1 cellular context compared by ENCODE assay signal in genomic region chr1:181142096-181143043, GRCh38.
TF ChIP-seq lines count a peak whose summit lies in the region.

No MANE protein-coding gene starts in this region.

TF ChIP-seq in HepG2, 621 proteins besides CTCF, POLR2A, EP300 and RAD21 (continued from another document and continues in another):
- TF ChIP-seq ZNF800 (CRISPR knock-in tag; IDR thresholded peaks at IDR 0.05) (0 out of 2 replicates have a peak, but pooled peaks have one; percentile 41), KLF11 (CRISPR knock-in tag; IDR thresholded peaks at IDR 0.05) (0 out of 2 replicates have a peak, but pooled peaks have one; percentile 33), ZNF687 (CRISPR knock-in tag; IDR thresholded peaks at IDR 0.05) (peak; percentile 69), ATF6 (CRISPR knock-in tag; conservative IDR thresholded peaks at IDR 0.05) (no peak), ZFX (CRISPR knock-in tag; IDR thresholded peaks at IDR 0.05; ENCODE audit: low read depth) (peak; percentile 36; the same call in 1 of the 2 replicates), AGO1 (IDR thresholded peaks at IDR 0.05; ENCODE audit: low read depth, low read length, poor library complexity, severe bottlenecking) (no peak), ZNF891 (CRISPR knock-in tag; IDR thresholded peaks at IDR 0.05) (peak; percentile 36; the same call in 1 of the 2 replicates), RXRA (CRISPR knock-in tag; IDR thresholded peaks at IDR 0.05) (peak; percentile 54; the same call in 1 of the 2 replicates), HOXA3 (CRISPR knock-in tag; IDR thresholded peaks at IDR 0.05) (0 out of 2 replicates have a peak, but pooled peaks have one; percentile 34), CENPX (CRISPR knock-in tag; IDR thresholded peaks at IDR 0.05) (no peak), ZNF550 (CRISPR knock-in tag; IDR thresholded peaks at IDR 0.05; ENCODE audit: borderline replicate concordance) (no peak), PRDM15 (CRISPR knock-in tag; IDR thresholded peaks at IDR 0.05) (no peak), NFE2L2 (IDR thresholded peaks at IDR 0.05; ENCODE audit: low read length) (no peak), ZNF607 (CRISPR knock-in tag; IDR thresholded peaks at IDR 0.05; ENCODE audit: borderline replicate concordance) (0 out of 2 replicates have a peak, but pooled peaks have one; percentile 38), PPARG (CRISPR knock-in tag; conservative IDR thresholded peaks at IDR 0.05) (0 out of 2 replicates have a peak, but pooled peaks have one; percentile 19), SMC3 (IDR thresholded peaks at IDR 0.05; ENCODE audit: low read length) (peak; percentile 89), ZNF230 (CRISPR knock-in tag; IDR thresholded peaks at IDR 0.05) (no peak), MIXL1 (CRISPR knock-in tag; IDR thresholded peaks at IDR 0.05) (peak; percentile 39; the same call in 1 of the 2 replicates), KLF16 (CRISPR knock-in tag; IDR thresholded peaks at IDR 0.05) (0 out of 4 replicates have a peak, but pooled peaks of 1 of the 2 experiments have one; percentile 45), FOSL2 (CRISPR knock-in tag; IDR thresholded peaks at IDR 0.05) (peak; percentile 65), CBX5 (CRISPR knock-in tag; IDR thresholded peaks at IDR 0.05; ENCODE audit: borderline replicate concordance) (peak; percentile 83; the same call in 1 of the 2 replicates), IRF9 (CRISPR knock-in tag; IDR thresholded peaks at IDR 0.05; ENCODE audit: borderline replicate concordance) (0 out of 2 replicates have a peak, but pooled peaks have one; percentile 27), MXD1 (CRISPR knock-in tag; IDR thresholded peaks at IDR 0.05) (no peak), ZNF121 (CRISPR knock-in tag; IDR thresholded peaks at IDR 0.05) (peak; percentile 97), ZXDC (CRISPR knock-in tag; IDR thresholded peaks at IDR 0.05) (peak; percentile 71; the same call in 1 of the 2 replicates), GPBP1L1 (CRISPR knock-in tag; IDR thresholded peaks at IDR 0.05) (no peak), PRDM10 (CRISPR knock-in tag; IDR thresholded peaks at IDR 0.05; ENCODE audit: low read depth) (no peak), RBM39 (IDR thresholded peaks at IDR 0.05; ENCODE audit: low read depth, low read length, poor library complexity, severe bottlenecking) (peak; percentile 54), ZNF256 (CRISPR knock-in tag; conservative IDR thresholded peaks at IDR 0.05) (no peak), NONO (IDR thresholded peaks at IDR 0.05) (no peak), NONO (CRISPR knock-in tag; conservative IDR thresholded peaks at IDR 0.05) (no peak), MIER2 (CRISPR knock-in tag; IDR thresholded peaks at IDR 0.05) (peak; percentile 63), KAT7 (CRISPR knock-in tag; IDR thresholded peaks at IDR 0.05; ENCODE audit: borderline replicate concordance) (peak; percentile 48; the same call in 1 of the 2 replicates)
